ENCODE assay signal across 8 cellular contexts in the genomic region with DNA sequence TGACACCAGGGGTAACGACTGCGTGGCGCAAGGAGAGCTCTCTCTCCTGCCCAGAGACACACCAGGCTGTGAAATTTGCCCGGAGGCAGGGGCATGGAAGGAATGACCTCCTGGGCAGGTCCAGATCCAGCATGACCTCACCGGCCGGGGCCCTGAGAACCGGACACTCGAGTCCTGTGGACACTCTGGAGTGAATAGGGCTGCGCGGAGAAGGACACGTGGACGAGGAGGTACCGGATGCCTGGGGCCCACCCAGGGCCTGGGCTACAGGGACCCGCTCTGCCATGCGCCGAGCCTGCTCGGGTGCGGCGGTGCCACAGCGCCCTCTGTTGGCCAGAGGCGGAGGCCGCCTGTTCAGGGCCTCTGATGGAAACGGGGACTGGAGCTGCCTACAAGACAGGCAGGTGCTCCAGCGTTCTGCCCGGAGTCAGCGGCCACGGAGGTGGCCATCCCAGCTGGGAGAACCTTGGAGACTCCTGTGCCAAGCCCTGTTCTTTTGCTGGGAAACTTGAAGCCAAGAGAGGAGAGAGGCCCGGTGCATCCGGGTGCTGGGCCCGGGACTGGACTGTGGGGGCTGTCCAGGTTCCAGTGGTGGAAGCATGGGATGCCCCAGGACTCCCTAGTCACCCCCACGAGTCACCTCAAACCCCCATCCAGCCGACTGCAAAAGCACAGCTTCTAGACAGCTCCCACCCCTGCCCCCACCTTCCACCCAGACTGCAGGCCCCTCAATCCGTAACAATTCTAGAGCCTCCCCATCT. TPM values are rescaled to one million over a fixed set of nuclear protein-coding genes. Genes with fewer than 3 reads are reported as not detected.
DNase-seq lines count a peak whose midpoint lies in the region; ATAC-seq and TF ChIP-seq lines count a peak whose summit lies in the region.

No MANE protein-coding gene starts in this region.

- no peak overlapping the region for H3K27ac Mint-ChIP-seq in activated naive CD4-positive, alpha-beta T cell treated with anti-CD3 and anti-CD28 coated beads, Interleukin-2, amount 10 ng/mL, durations not matched to agents 7 days and 5 days

- ATAC-seq in psoas muscle (peak; percentile 87 to 95 (median 91)), HG03095 (IDR thresholded peaks at IDR 0.05; ENCODE audit: unreplicated experiment) (no peak)

- H3K9me3 ChIP-seq in cardiac muscle cell (ENCODE audit: low read depth), result no peaks in the 10 kb centered on the region
- H3K9me3 ChIP-seq in psoas muscle, result no peaks in the 10 kb centered on the region
- H3K9me3 ChIP-seq in vagina, result no peaks in the 10 kb centered on the region

- H3K4me1 Mint-ChIP-seq in activated naive CD4-positive, alpha-beta T cell treated with anti-CD3 and anti-CD28 coated beads, Interleukin-2, amount 10 ng/mL, durations not matched to agents 7 days and 5 days, result no peaks in the 10 kb centered on the region

- TF ChIP-seq POLR2A in vagina (IDR thresholded peaks at IDR 0.05), result no peak

- intact Hi-C loops in psoas muscle (cut with DNase I) (loop anchor here (2.0 to 10.0 kb wide), 7 partner anchors 60 to 436 kb away; no protein-coding TSS in a partner anchor), vagina (cut with DNase I) (loop anchor here (2.0 to 10.0 kb wide), 5 partner anchors 62 to 438 kb away; a partner anchor contains a TSS)

- 11 to 16% (median 15%) methylated on average over 31 to 33 of the region's 33 CpGs for WGBS in psoas muscle, 3 donors

- DNase-seq in GM13977 (ENCODE audit: low spot score) (peak; percentile 90), NCI-H1105 (lab: John Stamatoyannopoulos, UW) (peak; percentile 61), SKM-1 (lab: John Stamatoyannopoulos, UW; ENCODE audit: unreplicated experiment) (peak; percentile 63), cardiac muscle cell (ENCODE audit: low read depth in 1 of 2, low spot score in 1 of 2) (peak; percentile 80), psoas muscle (peak; percentile 77 to 89), vagina (ENCODE audit: extremely low spot score in 2 of 2) (peak in 1 of 2 donors; percentile 86)
- peak; percentile 87 for DNase-seq in activated naive CD4-positive, alpha-beta T cell treated with anti-CD3 and anti-CD28 coated beads, Interleukin-2, amount 10 ng/mL, durations not matched to agents 7 days and 5 days

- H3K4me3 ChIP-seq in cardiac muscle cell (no peak overlapping the region), psoas muscle (peak overlapping the region; percentile 11), vagina (no peak overlapping the region)

- H3K27me3 ChIP-seq in cardiac muscle cell (peaks cover 20% of the 10 kb centered on the region), psoas muscle (ENCODE audit: insufficient read depth in 3 of 3, low read length in 2 of 3) (no peaks in the 10 kb centered on the region), vagina (no peaks in the 10 kb centered on the region)

- in situ Hi-C loops in GM13977 (cut with MboI; ENCODE audit: low pct_unique_long_range_greater_than_20kb, low sequenced_read_pairs, unreplicated experiment), result loop anchor here (10.0 to 25.0 kb wide), 3 partner anchors 122 to 431 kb away; a partner anchor contains a TSS

- no peaks in the 10 kb centered on the region for H3K9me3 Mint-ChIP-seq in activated naive CD4-positive, alpha-beta T cell treated with anti-CD3 and anti-CD28 coated beads, Interleukin-2, amount 10 ng/mL, durations not matched to agents 7 days and 5 days

- no peaks in the 10 kb centered on the region for H3K36me3 ChIP-seq in cardiac muscle cell
- H3K36me3 ChIP-seq in psoas muscle (ENCODE audit: insufficient read depth in 1 of 2, low read depth in 1 of 2), result no peaks in the 10 kb centered on the region
- no peaks in the 10 kb centered on the region for H3K36me3 ChIP-seq in vagina

- H3K36me3 Mint-ChIP-seq in activated naive CD4-positive, alpha-beta T cell treated with anti-CD3 and anti-CD28 coated beads, Interleukin-2, amount 10 ng/mL, durations not matched to agents 7 days and 5 days, result no peaks in the 10 kb centered on the region

- H3K27me3 Mint-ChIP-seq in activated naive CD4-positive, alpha-beta T cell treated with anti-CD3 and anti-CD28 coated beads, Interleukin-2, amount 10 ng/mL, durations not matched to agents 7 days and 5 days, result peaks cover 17% of the 10 kb centered on the region

- no peak overlapping the region for H3K27ac ChIP-seq in cardiac muscle cell
- H3K27ac ChIP-seq in psoas muscle, result no peak overlapping the region
- no peak overlapping the region for H3K27ac ChIP-seq in vagina

- H3K4me1 ChIP-seq in cardiac muscle cell (ENCODE audit: low read depth) (no peaks in the 10 kb centered on the region), psoas muscle (no peaks in the 10 kb centered on the region), vagina (peaks cover 17% of the 10 kb centered on the region)

- TF ChIP-seq CTCF in GM13977 (IDR thresholded peaks at IDR 0.05; ENCODE audit: extremely low read depth, insufficient read depth, missing control alignments) (peak; percentile 100), cardiac muscle cell (IDR thresholded peaks at IDR 0.05; ENCODE audit: low read depth, low read length) (peak; percentile 99), psoas muscle (IDR thresholded peaks at IDR 0.05) (peak; percentile 97), vagina (IDR thresholded peaks at IDR 0.05) (peak; percentile 95 to 98 (median 97))

- H3K4me3 Mint-ChIP-seq in activated naive CD4-positive, alpha-beta T cell treated with anti-CD3 and anti-CD28 coated beads, Interleukin-2, amount 10 ng/mL, durations not matched to agents 7 days and 5 days, result no peak overlapping the region

- CTCF ChIA-PET in activated naive CD4-positive, alpha-beta T cell treated with anti-CD3 and anti-CD28 coated beads, Interleukin-2, amount 10 ng/mL, durations not matched to agents 7 days and 5 days (lab: Charles Lee), result interaction anchor here (0.6 to 4.8 kb wide), 54 partner anchors 9 to 524 kb away, joined by 3 to 117 read pairs (median 4); a partner anchor contains a TSS

RNA-seq across cellular contexts. Expression of a gene that starts 19.3 kb away (rescaled TPM):
- total RNA-seq in cardiac muscle cell (8.1 and 9.0 TPM in 2 replicates), psoas muscle (1 to 10 TPM in 1 of 4 donors, under 1 TPM in 3; 0.42 to 1.8 (median 0.61) TPM), vagina (18.4 TPM)
- polyA plus RNA-seq in cardiac muscle cell (2.1 and 3.4 TPM in 2 replicates), psoas muscle (under 1 TPM; 0.39 to 0.75 (median 0.55) TPM)
